ENCODE assay signal across 23 cellular contexts in the genomic region with DNA sequence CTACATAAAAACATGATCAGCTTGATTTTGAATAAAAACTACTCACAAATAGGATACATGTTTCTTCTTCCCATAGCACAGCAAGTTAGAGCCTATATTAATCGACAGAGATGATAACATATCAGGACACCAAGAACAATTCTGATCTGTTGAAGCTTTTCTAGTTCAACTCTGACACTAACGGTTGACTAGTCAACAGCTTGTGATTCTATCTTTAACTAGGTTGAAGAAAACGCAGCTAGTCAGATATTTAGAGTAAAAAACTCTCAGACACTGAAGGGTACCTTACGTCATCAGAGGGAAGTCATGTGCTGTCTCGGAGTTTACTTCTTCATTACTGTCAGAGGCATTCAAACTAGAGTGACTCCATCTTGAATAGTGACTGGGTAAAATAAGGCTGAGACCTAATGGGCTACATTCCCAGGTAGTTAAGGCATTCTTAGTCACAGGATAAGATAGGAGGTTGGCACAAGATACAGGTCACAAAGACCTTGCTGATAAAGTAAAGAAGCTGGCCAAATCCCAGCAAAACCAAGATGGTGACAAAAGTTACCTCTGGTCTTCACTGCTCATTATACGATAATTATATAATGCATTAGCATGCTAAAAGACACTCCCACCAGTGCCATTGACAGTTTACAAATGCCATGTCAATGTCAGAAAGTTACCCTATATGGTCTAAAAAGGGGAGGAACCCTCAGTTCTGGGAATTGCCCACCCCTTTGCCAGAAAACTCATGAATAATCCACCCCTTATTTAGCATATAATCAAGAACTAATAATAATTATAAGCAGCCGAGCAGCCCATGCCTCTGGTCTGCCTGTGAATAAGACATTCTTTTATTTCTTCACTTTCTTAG.
"Had no signal": no experiment of that assay in that cellular context is flagged by ENCODE, and none has a peak within 500 bp of the region (broad histone marks: within the 10 kb centered on the region; RNA-seq: fewer than 3 reads in every experiment).

No MANE protein-coding gene starts in this region.

- DNase-seq: activated CD4-positive, alpha-beta T cell treated with anti-CD3 and anti-CD28 coated beads for 4 hours; activated CD4-positive, alpha-beta T cell treated with anti-CD3 and anti-CD28 coated beads, Interleukin-2, amount 50 U/mL, for 48 hours; activated CD4-positive, CD25-positive, alpha-beta regulatory T cell; activated naive CD4-positive, alpha-beta T cell treated with Interleukin-2 at 50 U/mL for 16 hours; activated naive CD8-positive, alpha-beta T cell treated with anti-CD3 and anti-CD28 coated beads for 36 hours; activated T-cell treated with anti-CD3 and anti-CD28 coated beads, Interleukin-2, amount 50 U/mL, for 48 hours; amniotic stem cell; heart right ventricle; islet precursor cell; left cardiac atrium; pancreas; psoas muscle; stimulated activated CD4-positive, alpha-beta T cell treated with anti-CD3 and anti-CD28 coated beads, Interleukin-1b, Interleukin-23, amount 100 ng/mL, for 48 hours; T1000; testis had no signal

- H3K36me3 ChIP-seq: heart right ventricle, neutrophil, pancreas, right atrium auricular region, vagina had no signal

- H3K27ac ChIP-seq: coronary artery, epithelial cell of prostate, heart right ventricle, neutrophil, pancreas, psoas muscle, right atrium auricular region, testis, vagina had no signal

- H3K27me3 ChIP-seq: heart right ventricle, neutrophil, pancreas, right atrium auricular region, testis, vagina had no signal

- FAIRE-seq: bronchial epithelial cell, pancreas had no signal

- ATAC-seq: heart right ventricle; psoas muscle; stimulated activated effector memory CD8-positive, alpha-beta T cell treated with anti-CD3 and anti-CD28 coated beads, Interleukin-12 subunit alpha, Interleukin-12 subunit beta, amount 100 ng/mL, for 72 hours had no signal

- H3K9me3 ChIP-seq: neutrophil, pancreas, psoas muscle, right atrium auricular region, testis, vagina had no signal

- H3K4me3 ChIP-seq: coronary artery, heart right ventricle, pancreas, psoas muscle, right atrium auricular region, skin epidermis, testis, vagina had no signal

- H3K4me1 ChIP-seq: pancreas, psoas muscle, right atrium auricular region, testis, vagina had no signal
